In genomic region chr4:25065451-25065850, GRCh38 we compare ENCODE assay signal across 1 cellular context.
TF ChIP-seq lines count a peak whose summit lies in the region.

No MANE protein-coding gene starts in this region.

TF ChIP-seq in H1, 55 proteins besides CTCF, POLR2A, EP300 and RAD21 (continued from another document):
- TF ChIP-seq FOSL1 (IDR thresholded peaks at IDR 0.05; ENCODE audit: insufficient read depth, low read depth, low read length): no peak
- TF ChIP-seq RNF2 (IDR thresholded peaks at IDR 0.05; ENCODE audit: borderline replicate concordance, low read depth, low read length, missing control alignments, poor library complexity, severe bottlenecking): no peak
